9 cellular contexts compared by ENCODE assay signal in genomic region chr20:21702553-21703467, GRCh38. TPM values are rescaled to one million over a fixed set of nuclear protein-coding genes. Genes with fewer than 3 reads are reported as not detected.
A peak's percentile ranks its signal among the peaks of the same experiment; 100 is the strongest.
DNase-seq lines count a peak whose midpoint lies in the region; ATAC-seq, FAIRE-seq and TF ChIP-seq lines count a peak whose summit lies in the region.
"Had no signal": no experiment of that assay in that cellular context is flagged by ENCODE, and none has a peak within 500 bp of the region (broad histone marks: within the 10 kb centered on the region; RNA-seq: fewer than 3 reads in every experiment).

No MANE protein-coding gene starts in this region.

- no peak overlapping the region for H3K9ac ChIP-seq in K562 (ENCODE audit: insufficient read depth in 1 of 2, low read depth in 2 of 2, low read length in 2 of 2)

- no peak for TF ChIP-seq EP300 in K562 (IDR thresholded peaks at IDR 0.05; ENCODE audit: low read length)

- CTCF ChIA-PET in K562 (lab: Yijun Ruan, JAX; ENCODE audit: low intra/inter-chr PET ratio): no interaction called here

- H3K36me3 ChIP-seq in K562 (ENCODE audit: control insufficient read depth, insufficient read depth, low read length) (no peaks in the 10 kb centered on the region), left lung (no peaks in the 10 kb centered on the region), tibial artery (no peaks in the 10 kb centered on the region)

- no peaks in the 10 kb centered on the region for H3K9me1 ChIP-seq in K562 (ENCODE audit: control insufficient read depth, insufficient read depth, low read length)

- TF ChIP-seq CTCF in K562 (IDR thresholded peaks at IDR 0.05 in 2 of 3, conservative IDR thresholded peaks at IDR 0.05 in 1 of 3; ENCODE audit: insufficient read depth in 2 of 3, low read depth in 1 of 3, low read length in 3 of 3) (peak; percentile 56 to 71 (median 60)), left lung (IDR thresholded peaks at IDR 0.05) (peak in 1 of 2 donors; percentile 24), tibial artery (IDR thresholded peaks at IDR 0.05) (peak in 1 of 2 experiments; percentile 16)

- H3K4me1 Mint-ChIP-seq in stimulated activated naive CD8-positive, alpha-beta T cell treated with anti-CD3 and anti-CD28 coated beads, Interleukin-15, amount 100 ng/mL, for 72 hours: peaks cover 34% of the 10 kb centered on the region

- H3K4me3 ChIP-seq in K562 (no peak overlapping the region), left lung (no peak overlapping the region), tibial artery (peak overlapping the region in 1 of 2 donors; percentile 23)

- peaks cover 4 to 45% of the 10 kb centered on the region in 2 experiments; a peak in 3 of 5 replicates for H3K27me3 ChIP-seq in K562 (ENCODE audit: control insufficient read depth in 2 of 2, insufficient read depth in 2 of 2, low read length in 2 of 2)
- H3K27me3 ChIP-seq in left lung: peaks cover 92 to 100% of the 10 kb centered on the region in 2 donors
- peaks cover 0 to 91% of the 10 kb centered on the region in 2 donors for H3K27me3 ChIP-seq in tibial artery

- no peaks in the 10 kb centered on the region for H3K79me2 ChIP-seq in K562 (ENCODE audit: control insufficient read depth, insufficient read depth, low read length)

- H3K4me3 Mint-ChIP-seq in stimulated activated naive CD8-positive, alpha-beta T cell treated with anti-CD3 and anti-CD28 coated beads, Interleukin-15, amount 100 ng/mL, for 72 hours: peak overlapping the region in 1 of 2 donors; percentile 57

- no TSS peak for BruUV-seq in K562 (replicated peaks; lab: Mats Ljungman, UMichigan)

- ATAC-seq in K562: peak; percentile 98
- peak; percentile 88 for ATAC-seq in left lung
- peak; percentile 73 for ATAC-seq in stimulated activated naive CD8-positive, alpha-beta T cell treated with anti-CD3 and anti-CD28 coated beads, Interleukin-15, amount 100 ng/mL, for 72 hours
- no peak for ATAC-seq in GM21529 (IDR thresholded peaks at IDR 0.05; ENCODE audit: unreplicated experiment)

- no peak for TF ChIP-seq POLR2A in K562 (conservative IDR thresholded peaks at IDR 0.05)

- no peaks in the 10 kb centered on the region for H3K9me3 Mint-ChIP-seq in stimulated activated naive CD8-positive, alpha-beta T cell treated with anti-CD3 and anti-CD28 coated beads, Interleukin-15, amount 100 ng/mL, for 72 hours

- no peaks in the 10 kb centered on the region for H4K20me1 ChIP-seq in K562 (replicated peaks; ENCODE audit: control insufficient read depth, insufficient read depth, low read length)

- intact Hi-C loops in K562 (cut with micrococcal nuclease) (no loop called here), left lung (cut with DNase I) (no loop called here), tibial artery (cut with DNase I; ENCODE audit: low total_unique reads) (no loop called here)

- peaks cover 99% of the 10 kb centered on the region for H3K27me3 Mint-ChIP-seq in stimulated activated naive CD8-positive, alpha-beta T cell treated with anti-CD3 and anti-CD28 coated beads, Interleukin-15, amount 100 ng/mL, for 72 hours

- POLR2A ChIA-PET in K562 (lab: Yijun Ruan, JAX): interaction anchor here (0.6 to 1.2 kb wide), 3 partner anchors 15 to 48 kb away, joined by 3 read pairs; no protein-coding TSS in a partner anchor

- H3K4me2 ChIP-seq in K562 (ENCODE audit: insufficient read depth, low read length): no peak overlapping the region; the same call in 1 of the 2 replicates

- FAIRE-seq in K562 (lab: Jason Lieb, UNC): no peak

- H3K4me1 ChIP-seq in K562 (replicated peaks in 1 of 2; ENCODE audit: control insufficient read depth in 2 of 2, insufficient read depth in 2 of 2, low read length in 2 of 2) (peaks cover 0 to 6% of the 10 kb centered on the region in 2 experiments; a peak in 2 of 5 replicates), left lung (peaks cover 0 to 6% of the 10 kb centered on the region in 2 donors), tibial artery (peaks cover 0 to 31% (median 17%) of the 10 kb centered on the region in 4 donors)

- H2AFZ ChIP-seq in K562 (ENCODE audit: low read depth, low read length): no peak overlapping the region

- 4% methylated on average over 27 of the region's 54 CpGs for WGBS in K562 (ENCODE audit: insufficient coverage, low coverage, missing lambda C conversion rate)

- TF ChIP-seq RAD21 in K562 (CRISPR knock-in tag; conservative IDR thresholded peaks at IDR 0.05 in 1 of 2, IDR thresholded peaks at IDR 0.05 in 1 of 2): peak; percentile 9 to 38; a peak in 2 of 4 replicates

- H3K9me3 ChIP-seq in K562 (replicated peaks; ENCODE audit: control insufficient read depth, insufficient read depth, low read depth, low read length) (no peaks in the 10 kb centered on the region), left lung (no peaks in the 10 kb centered on the region), tibial artery (no peaks in the 10 kb centered on the region)

- DNase-seq in NCI-H1417 (lab: John Stamatoyannopoulos, UW) (peak; percentile 0 to 70 (median 52)), NCI-H1417 treated with DMSO at 0.1 percent for 48 hours (lab: John Stamatoyannopoulos, UW) (no peak), NCI-H1930 (lab: John Stamatoyannopoulos, UW) (peak; percentile 44 to 77), K562 (ENCODE audit: extremely low read depth in 1 of 4, low spot score in 3 of 4) (peak; percentile 35 to 54 (median 46)), left lung (peak in 1 of 2 donors; percentile 75), tibial artery (no peak)
- DNase-seq in stimulated activated naive CD8-positive, alpha-beta T cell treated with anti-CD3 and anti-CD28 coated beads, Interleukin-15, amount 100 ng/mL, for 72 hours: peak; percentile 49 to 50

- H3K27ac ChIP-seq in K562 (ENCODE audit: extremely low read depth, low read depth, low read length): no peak overlapping the region
- no peak overlapping the region for H3K27ac ChIP-seq in left lung
- no peak overlapping the region for H3K27ac ChIP-seq in tibial artery

- no peak overlapping the region for H3K27ac Mint-ChIP-seq in stimulated activated naive CD8-positive, alpha-beta T cell treated with anti-CD3 and anti-CD28 coated beads, Interleukin-15, amount 100 ng/mL, for 72 hours

- in situ Hi-C loops in K562 (cut with MboI): no loop called here

TF ChIP-seq in K562, 482 proteins besides CTCF, POLR2A, EP300 and RAD21:
- TF ChIP-seq RB1 (IDR thresholded peaks at IDR 0.05; ENCODE audit: low read depth): 0 out of 2 replicates have a peak, but pooled peaks have one; percentile 20
- TF ChIP-seq KAT7 (CRISPR knock-in tag; IDR thresholded peaks at IDR 0.05; ENCODE audit: borderline replicate concordance): no peak

RNA-seq across cellular contexts. Expression of gene PAX1, which starts 2.7 kb away (rescaled TPM):
- not detected in 2 replicates for total RNA-seq in K562 (2011; cell fraction: chromatin; rRNA removed; ENCODE audit: low replicate concordance)
- not detected in 2 replicates for total RNA-seq in K562 (2011; cell fraction: nucleolus; rRNA removed)
- not detected in 2 replicates for total RNA-seq in K562 (2011; cell fraction: nucleoplasm; rRNA removed)
- total RNA-seq in K562 (2014; rRNA removed) (not detected in 2 replicates), K562 (2014; rRNA removed; fragmentation: Illumina TruSeq; extraction: Trizol) (not detected in 2 replicates), K562 (2015; rRNA removed; fragmentation: Illumina TruSeq; extraction: Trizol) (not detected in 2 replicates), K562 (2021) (not detected in 2 replicates), left lung (not detected)
- polyA plus RNA-seq in K562 (2011; rRNA removed) (not detected in 2 replicates), K562 (2014; fragmentation: Illumina TruSeq; extraction: Trizol) (not detected in 2 replicates), K562 (2014; fragmentation: Nextera tagmentation; extraction: Ambion mirVana) (not detected), K562 (2014; rRNA removed) (not detected in 2 replicates)
- polyA plus RNA-seq in K562 (2011; cell fraction: cytosol; rRNA removed): not detected in 2 replicates
- not detected in 2 replicates for polyA plus RNA-seq in K562 (2011; cell fraction: nucleus; rRNA removed)
- not detected in 2 replicates for polyA plus RNA-seq in K562 (2012)
- polyA minus RNA-seq in K562 (2011; rRNA and poly(A)+ RNA removed): not detected in 2 replicates
- not detected in 2 replicates for polyA minus RNA-seq in K562 (2011; cell fraction: cytosol; rRNA and poly(A)+ RNA removed)
- polyA minus RNA-seq in K562 (2011; cell fraction: nucleus; rRNA and poly(A)+ RNA removed): not detected in 2 replicates
- total RNA-seq: activated CD8-positive, alpha-beta memory T cell treated with anti-CD3 and anti-CD28 coated beads for 36 hours had no signal

Comparison
In these comparisons a context has a peak if more than half of its experiments do, and no peak if none do; other contexts are left out.
1. DNase-seq: peak in NCI-H1417 (3 of 3), NCI-H1930 (2 of 2), K562 (4 of 4) and stimulated activated naive CD8-positive, alpha-beta T cell treated with anti-CD3 and anti-CD28 coated beads, Interleukin-15, amount 100 ng/mL, for 72 hours (2 of 2); none in NCI-H1417 treated with DMSO at 0.1 percent for 48 hours (single experiment) and tibial artery (0 of 2).